ENCODE assay signal across 17 cellular contexts in the genomic region with DNA sequence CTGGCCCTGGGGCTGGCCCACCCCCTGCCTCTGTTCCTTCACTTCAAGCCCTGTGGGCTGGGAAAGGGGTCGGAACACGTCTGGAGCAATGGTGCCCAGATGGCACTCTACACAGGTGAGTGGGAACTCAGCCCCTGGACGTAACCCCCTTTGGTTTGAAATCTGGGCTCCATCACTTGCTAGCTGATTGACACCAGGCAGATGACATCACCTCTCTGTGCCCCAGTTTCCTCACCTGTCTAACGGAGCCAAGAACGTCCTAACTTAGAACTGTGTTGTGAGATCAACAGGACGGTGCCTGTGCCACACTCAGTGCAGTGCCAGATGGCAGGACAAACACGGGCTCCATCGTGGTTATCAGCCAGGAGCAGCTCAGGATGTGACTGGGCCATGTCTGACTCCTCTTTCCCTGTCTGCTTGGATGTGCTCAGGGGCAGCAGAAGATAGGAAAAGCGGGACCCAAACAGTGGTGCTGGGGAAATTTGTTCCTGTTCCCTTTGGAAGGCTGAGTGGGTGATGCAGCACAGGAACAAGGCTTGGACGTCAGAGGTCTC.
"Had no signal": no experiment of that assay in that cellular context is flagged by ENCODE, and none has a peak within 500 bp of the region (broad histone marks: within the 10 kb centered on the region; RNA-seq: fewer than 3 reads in every experiment).

No MANE protein-coding gene starts in this region.

- H3K27ac ChIP-seq: esophagus squamous epithelium, gastroesophageal sphincter, left ventricle myocardium inferior, lower lobe of right lung, parathyroid adenoma had no signal

- H3K4me1 ChIP-seq: esophagus squamous epithelium, gastroesophageal sphincter, left ventricle myocardium inferior, lower lobe of right lung, parathyroid adenoma had no signal

- FAIRE-seq: colon, keratinocyte, small intestine had no signal

- ATAC-seq: gastroesophageal sphincter, left cardiac atrium, lower lobe of right lung, natural killer cell had no signal

- H3K9ac ChIP-seq: parathyroid adenoma had no signal

- DNase-seq: dermis blood vessel endothelial cell; esophagus squamous epithelium; foreskin fibroblast; glutamatergic neuron; left cardiac atrium; left ventricle myocardium inferior; lower lobe of right lung; natural killer cell; occipital lobe; small intestine; stimulated activated CD4-positive, alpha-beta T cell treated with anti-CD3 and anti-CD28 coated beads, Interleukin-12 subunit alpha, Interleukin-12 subunit beta, amount 100 ng/mL, for 4 hours; stimulated activated naive CD4-positive, alpha-beta T cell treated with Interleukin-2 at 50 U/mL for 16 hours; trophoblast cell had no signal

- H3K4me3 ChIP-seq: esophagus squamous epithelium, gastroesophageal sphincter, left ventricle myocardium inferior, lower lobe of right lung had no signal

- H3K9me3 ChIP-seq: esophagus squamous epithelium, gastroesophageal sphincter, left ventricle myocardium inferior, lower lobe of right lung had no signal

- H3K36me3 ChIP-seq: esophagus squamous epithelium, gastroesophageal sphincter, left ventricle myocardium inferior, lower lobe of right lung had no signal

- H3K27me3 ChIP-seq: gastroesophageal sphincter had no signal
